In genomic region chr3:193710286-193711164, GRCh38 we compare ENCODE assay signal across 14 cellular contexts.
A peak's percentile ranks its signal among the peaks of the same experiment; 100 is the strongest.
DNase-seq lines count a peak whose midpoint lies in the region; ATAC-seq and TF ChIP-seq lines count a peak whose summit lies in the region.
"Had no signal": no experiment of that assay in that cellular context is flagged by ENCODE, and none has a peak within 500 bp of the region (broad histone marks: within the 10 kb centered on the region; RNA-seq: fewer than 3 reads in every experiment).

No MANE protein-coding gene starts in this region.

- H3K4me1 ChIP-seq in mammary epithelial cell (ENCODE audit: insufficient read depth, low read length), result no peaks in the 10 kb centered on the region
- no peaks in the 10 kb centered on the region for H3K4me1 ChIP-seq in breast epithelium
- no peaks in the 10 kb centered on the region for H3K4me1 ChIP-seq in mesendoderm (ENCODE audit: control insufficient read depth, low read depth, low read length)
- H3K4me1 ChIP-seq: Peyer's patch had no signal

- H2BK5ac ChIP-seq in mesendoderm (ENCODE audit: low read length), result no peak overlapping the region

- DNase-seq in mammary epithelial cell, result peak; percentile 5
- DNase-seq in breast epithelium (ENCODE audit: low spot score in 2 of 2), result no peak
- DNase-seq in foreskin melanocyte, result peak; percentile 92
- no peak for DNase-seq in mesendoderm
- no peak for DNase-seq in OCI-M1 (lab: John Stamatoyannopoulos, UW)
- DNase-seq in HT-29 (ENCODE audit: low spot score), result no peak
- DNase-seq in left cardiac atrium, result no peak
- DNase-seq: Karpas-422, MM.1S, NCI-H1105 treated with DMSO at 0.1 percent for 48 hours, NCI-H187, NCI-H446, Peyer's patch had no signal

- no peaks in the 10 kb centered on the region for H3K36me3 ChIP-seq in mammary epithelial cell (ENCODE audit: insufficient read depth, low read length)
- no peaks in the 10 kb centered on the region for H3K36me3 ChIP-seq in breast epithelium
- H3K36me3 ChIP-seq in mesendoderm (ENCODE audit: control insufficient read depth, insufficient read depth, low read length), result no peaks in the 10 kb centered on the region
- H3K36me3 ChIP-seq: Peyer's patch had no signal

- no peak overlapping the region for H4K8ac ChIP-seq in mesendoderm (ENCODE audit: low read depth, low read length)

- H3K9me3 ChIP-seq in mammary epithelial cell (replicated peaks; ENCODE audit: insufficient read depth, low read length) (peaks cover 10% of the 10 kb centered on the region), breast epithelium (peaks cover 10 to 13% of the 10 kb centered on the region in 2 donors)

- dilution Hi-C loops in mammary epithelial cell (cut with HindIII; ENCODE audit: low sequenced_read_pairs), result loop anchor here (5.0 kb wide), 1 partner anchor 62 kb away; no protein-coding TSS in a partner anchor

- in situ Hi-C loops in mammary epithelial cell (cut with MboI; ENCODE audit: low sequenced_read_pairs in 2 of 2), result no loop called here

- no peak overlapping the region for H2BK15ac ChIP-seq in mesendoderm (replicated peaks; ENCODE audit: low read depth)

- no peak overlapping the region for H3K27ac ChIP-seq in mammary epithelial cell (ENCODE audit: insufficient read depth, low read depth, low read length)
- H3K27ac ChIP-seq in breast epithelium, result no peak overlapping the region
- no peak overlapping the region for H3K27ac ChIP-seq in mesendoderm (ENCODE audit: low read depth, low read length)
- H3K27ac ChIP-seq: Peyer's patch had no signal

- CTCF ChIA-PET in mammary epithelial cell (lab: Charles Lee; ENCODE audit: low non-redundant PET), result no interaction called here

- H2BK120ac ChIP-seq in mesendoderm (ENCODE audit: low read depth, low read length), result no peak overlapping the region

- BruUV-seq in mammary epithelial cell (replicated peaks; lab: Mats Ljungman, UMichigan), result no TSS peak

- intact Hi-C loops in mammary epithelial cell (cut with micrococcal nuclease), result no loop called here
- intact Hi-C loops in breast epithelium (cut with DNase I; ENCODE audit: low total_unique reads), result no loop called here
- intact Hi-C loops in left cardiac atrium (cut with DNase I), result no loop called here

- H3K27me3 ChIP-seq in mammary epithelial cell (ENCODE audit: insufficient read depth, low read length) (no peaks in the 10 kb centered on the region), breast epithelium (no peaks in the 10 kb centered on the region), mesendoderm (ENCODE audit: insufficient read depth, low read length, poor library complexity) (no peaks in the 10 kb centered on the region)
- H3K27me3 ChIP-seq: Peyer's patch had no signal

- H3K9ac ChIP-seq in mammary epithelial cell (ENCODE audit: insufficient read depth, low read length), result no peak overlapping the region
- H3K9ac ChIP-seq in mesendoderm (ENCODE audit: low read length), result no peak overlapping the region

- H3K18ac ChIP-seq in mesendoderm (ENCODE audit: low read length), result no peak overlapping the region

- no peak overlapping the region for H3K4me2 ChIP-seq in mammary epithelial cell (ENCODE audit: insufficient read depth, low read depth, low read length)
- H3K4me2 ChIP-seq in mesendoderm (ENCODE audit: low read length), result no peak overlapping the region

- H3K4me3 ChIP-seq in mammary epithelial cell (replicated peaks in 1 of 3; ENCODE audit: insufficient read depth in 1 of 3, low read depth in 2 of 3, low read length in 3 of 3), result no peak overlapping the region
- H3K4me3 ChIP-seq in breast epithelium, result no peak overlapping the region
- H3K4me3 ChIP-seq in mesendoderm (ENCODE audit: low read length), result no peak overlapping the region
- H3K4me3 ChIP-seq: Peyer's patch had no signal

- no peak for ATAC-seq in GM21737 (IDR thresholded peaks at IDR 0.05; ENCODE audit: unreplicated experiment)
- no peak for ATAC-seq in left cardiac atrium

- H3K79me1 ChIP-seq in mesendoderm (ENCODE audit: low read length), result no peaks in the 10 kb centered on the region

- no peak for TF ChIP-seq POLR2A in breast epithelium (IDR thresholded peaks at IDR 0.05)

- H3K56ac ChIP-seq in mesendoderm (ENCODE audit: low read length), result peak overlapping the region; percentile 47

- 88% methylated on average over 15 of the region's 18 CpGs for WGBS in mammary epithelial cell (ENCODE audit: low coverage, missing lambda C conversion rate)
- no CpG with 5 or more reads among the region's 18 CpGs for WGBS in mesendoderm (ENCODE audit: extremely low coverage, insufficient coverage, low lambda C conversion rate)

- H3K79me2 ChIP-seq in mammary epithelial cell (ENCODE audit: insufficient read depth, low read length), result no peaks in the 10 kb centered on the region
- no peaks in the 10 kb centered on the region for H3K79me2 ChIP-seq in mesendoderm (ENCODE audit: control insufficient read depth, insufficient read depth, low read length)

- TF ChIP-seq CTCF in mammary epithelial cell (conservative IDR thresholded peaks at IDR 0.05 in 1 of 2, IDR thresholded peaks at IDR 0.05 in 1 of 2; ENCODE audit: extremely low read depth in 1 of 2, insufficient read depth in 1 of 2, low read depth in 1 of 2, low read length in 2 of 2) (no peak), breast epithelium (IDR thresholded peaks at IDR 0.05) (no peak)

- H4K20me1 ChIP-seq in mammary epithelial cell (ENCODE audit: insufficient read depth, low read length), result no peaks in the 10 kb centered on the region

- H3K23ac ChIP-seq in mesendoderm (ENCODE audit: low read length), result no peak overlapping the region

- H4K5ac ChIP-seq in mesendoderm (ENCODE audit: low read length), result no peak overlapping the region

- no peak overlapping the region for H3K4ac ChIP-seq in mesendoderm (ENCODE audit: low read depth, low read length)

- H2AK5ac ChIP-seq in mesendoderm (ENCODE audit: low read length), result no peak overlapping the region

- H2AFZ ChIP-seq in mammary epithelial cell (ENCODE audit: low read depth, low read length), result no peak overlapping the region

Comparison
In these comparisons a context has a peak if more than half of its experiments do, and no peak if none do; other contexts are left out.
1. DNase-seq: peak in mammary epithelial cell (single experiment) and foreskin melanocyte (single experiment); none in breast epithelium (0 of 2), mesendoderm (single experiment), OCI-M1 (single experiment), HT-29 (single experiment) and left cardiac atrium (single experiment).